ENCODE assay signal across 9 cellular contexts in the genomic region with DNA sequence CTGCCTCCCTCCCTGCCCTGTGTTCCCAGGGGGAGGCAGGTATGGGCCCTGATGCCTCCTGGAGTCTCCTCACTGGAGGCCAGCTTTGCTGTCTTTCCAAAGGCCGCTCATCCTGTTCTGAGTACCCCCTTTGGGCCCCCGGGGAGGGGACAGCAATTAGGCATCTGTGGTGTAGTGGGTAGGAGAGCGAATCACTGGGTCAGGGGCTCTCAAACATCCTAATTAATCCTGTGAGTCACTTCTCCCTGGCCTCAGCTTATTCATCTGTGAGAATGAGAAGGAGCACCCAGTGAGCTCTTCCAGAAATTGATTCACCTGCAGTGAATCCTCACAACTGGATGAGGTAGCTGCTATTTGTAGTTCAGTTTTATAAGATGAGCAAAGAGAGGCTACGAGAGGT. TPM values are rescaled to one million over a fixed set of nuclear protein-coding genes. Genes with fewer than 3 reads are reported as not detected.
DNase-seq lines count a peak whose midpoint lies in the region; ATAC-seq, FAIRE-seq and TF ChIP-seq lines count a peak whose summit lies in the region.
"Had no signal": no experiment of that assay in that cellular context is flagged by ENCODE, and none has a peak within 500 bp of the region (broad histone marks: within the 10 kb centered on the region; RNA-seq: fewer than 3 reads in every experiment).

No MANE protein-coding gene starts in this region.

- H3K9me3 Mint-ChIP-seq in activated CD8-positive, alpha-beta T cell treated with anti-CD3 and anti-CD28 coated beads for 36 hours: no peaks in the 10 kb centered on the region
- H3K9me3 Mint-ChIP-seq in activated CD8-positive, alpha-beta T cell treated with anti-CD3 and anti-CD28 coated beads, Interleukin-2, amount 10 ng/mL, durations not matched to agents 7 days and 5 days (ENCODE audit: insufficient read depth): no peaks in the 10 kb centered on the region

- intact Hi-C loops in activated CD8-positive, alpha-beta T cell treated with anti-CD3 and anti-CD28 coated beads for 36 hours (cut with micrococcal nuclease): no loop called here
- intact Hi-C loops in colonic mucosa (cut with DNase I): no loop called here

- ATAC-seq in activated CD8-positive, alpha-beta T cell treated with anti-CD3 and anti-CD28 coated beads for 36 hours: no peak
- no peak for ATAC-seq in activated CD8-positive, alpha-beta T cell treated with anti-CD3 and anti-CD28 coated beads, Interleukin-2, amount 10 ng/mL, durations not matched to agents 7 days and 5 days
- peak; percentile 38 for ATAC-seq in stimulated activated naive CD8-positive, alpha-beta T cell treated with anti-CD3 and anti-CD28 coated beads, Interleukin-15, Interleukin-2, amounts not matched to agents 100 U/mL and 50 U/mL, for 24 hours
- ATAC-seq in GM21576 (IDR thresholded peaks at IDR 0.05; ENCODE audit: unreplicated experiment): no peak

- POLR2A ChIA-PET in activated CD8-positive, alpha-beta T cell treated with anti-CD3 and anti-CD28 coated beads for 36 hours (lab: Charles Lee): interaction anchor here (0.6 to 5.2 kb wide), 7 partner anchors 9 to 200 kb away, joined by 3 to 38 read pairs (median 3); no protein-coding TSS in a partner anchor
- POLR2A ChIA-PET in activated CD8-positive, alpha-beta T cell treated with anti-CD3 and anti-CD28 coated beads, Interleukin-2, amount 10 ng/mL, durations not matched to agents 7 days and 5 days (lab: Charles Lee): interaction anchor here (1.1 to 2.3 kb wide), 3 partner anchors 14 to 177 kb away, joined by 3 to 14 read pairs (median 3); no protein-coding TSS in a partner anchor
- POLR2A ChIA-PET in H1 (lab: Charles Lee; ENCODE audit: partially characterized antibody): interaction anchor here (0.8 to 11.4 kb wide), 12 partner anchors 9 to 212 kb away, joined by 3 to 94 read pairs (median 4); a partner anchor contains a TSS

- H3K27ac ChIP-seq in H1 (ENCODE audit: low read depth, low read length) (no peak overlapping the region), colonic mucosa (no peak overlapping the region)
- H3K27ac ChIP-seq: right lobe of liver had no signal

- H2BK20ac ChIP-seq in H1 (ENCODE audit: low read length): 0 out of 2 replicates have a peak overlapping the region, but pooled peaks have one; percentile 0

- no peak overlapping the region for H2BK5ac ChIP-seq in H1 (ENCODE audit: low read depth, low read length)

- H4K20me1 ChIP-seq in H1 (replicated peaks in 1 of 2; ENCODE audit: control insufficient read depth in 1 of 2, insufficient read depth in 2 of 2, low read length in 2 of 2): peaks cover 35 to 50% of the 10 kb centered on the region in 2 experiments

- H3K36me3 ChIP-seq in H1 (ENCODE audit: control insufficient read depth in 2 of 4, insufficient read depth in 4 of 4, low read length in 3 of 4): peaks cover 0 to 4% (median 0%) of the 10 kb centered on the region in 4 experiments; a peak in 1 of 8 replicates
- no peaks in the 10 kb centered on the region for H3K36me3 ChIP-seq in colonic mucosa
- H3K36me3 ChIP-seq: right lobe of liver had no signal

- no peak overlapping the region for H2AFZ ChIP-seq in H1 (ENCODE audit: low read length)

- H3K79me2 ChIP-seq in H1 (ENCODE audit: control insufficient read depth in 1 of 2, insufficient read depth in 2 of 2, low read length in 2 of 2): peaks cover 0 to 82% of the 10 kb centered on the region in 2 experiments; a peak in 2 of 4 replicates

- TF ChIP-seq POLR2A in H1 (IDR thresholded peaks at IDR 0.05; ENCODE audit: control extremely low read depth in 1 of 2, low read depth in 2 of 2, low read length in 2 of 2): no peak

- H4K8ac ChIP-seq in H1 (ENCODE audit: extremely low read depth, insufficient read depth, low read length): no peak overlapping the region

- H3K4me1 ChIP-seq in H1 (replicated peaks in 1 of 4; ENCODE audit: control insufficient read depth in 3 of 4, insufficient read depth in 4 of 4, low read length in 3 of 4): peaks cover 11 to 39% (median 23%) of the 10 kb centered on the region in 4 experiments
- H3K4me1 ChIP-seq in colonic mucosa: peaks cover 10% of the 10 kb centered on the region

- peak overlapping the region in 1 of 2 experiments; percentile 11; a peak in 1 of 4 replicates for H3K4me2 ChIP-seq in H1 (ENCODE audit: insufficient read depth in 1 of 2, low read depth in 2 of 2, low read length in 2 of 2)

- no peak overlapping the region for H4K5ac ChIP-seq in H1 (ENCODE audit: insufficient read length, low read depth, low read length)

- H2BK120ac ChIP-seq in H1 (replicated peaks; ENCODE audit: low read depth, low read length): no peak overlapping the region

- FAIRE-seq in H1 (lab: Jason Lieb, UNC): no peak

- peaks cover 2% of the 10 kb centered on the region; the same call in 1 of the 2 replicates for H3K23me2 ChIP-seq in H1 (ENCODE audit: low read depth, low read length)

- no peak for TF ChIP-seq RAD21 in H1 (IDR thresholded peaks at IDR 0.05 in 1 of 2, conservative IDR thresholded peaks at IDR 0.05 in 1 of 2; ENCODE audit: low read depth in 2 of 2, low read length in 2 of 2)

- H3K4me3 Mint-ChIP-seq in activated CD8-positive, alpha-beta T cell treated with anti-CD3 and anti-CD28 coated beads for 36 hours: peak overlapping the region; percentile 64
- no peak overlapping the region for H3K4me3 Mint-ChIP-seq in activated CD8-positive, alpha-beta T cell treated with anti-CD3 and anti-CD28 coated beads, Interleukin-2, amount 10 ng/mL, durations not matched to agents 7 days and 5 days

- no peak for TF ChIP-seq CTCF in activated CD8-positive, alpha-beta T cell treated with anti-CD3 and anti-CD28 coated beads for 36 hours (IDR thresholded peaks at IDR 0.05)
- no peak for TF ChIP-seq CTCF in H1 (IDR thresholded peaks at IDR 0.05; ENCODE audit: control extremely low read depth in 1 of 3, insufficient read depth in 1 of 3, low read depth in 1 of 3, low read length in 3 of 3)
- TF ChIP-seq CTCF in colonic mucosa (IDR thresholded peaks at IDR 0.05): no peak

- CTCF ChIA-PET in activated CD8-positive, alpha-beta T cell treated with anti-CD3 and anti-CD28 coated beads for 36 hours (lab: Charles Lee): interaction anchor here (0.8 to 3.4 kb wide), 10 partner anchors 11 to 177 kb away, joined by 3 to 18 read pairs (median 5); no protein-coding TSS in a partner anchor
- CTCF ChIA-PET in activated CD8-positive, alpha-beta T cell treated with anti-CD3 and anti-CD28 coated beads, Interleukin-2, amount 10 ng/mL, durations not matched to agents 7 days and 5 days (lab: Charles Lee): interaction anchor here (0.9 to 4.2 kb wide), 5 partner anchors 14 to 176 kb away, joined by 3 to 18 read pairs (median 3); no protein-coding TSS in a partner anchor
- CTCF ChIA-PET in H1 (lab: Charles Lee; ENCODE audit: partially characterized antibody): interaction anchor here (0.8 to 1.4 kb wide), 8 partner anchors 21 to 125 kb away, joined by 3 to 6 read pairs (median 4); no protein-coding TSS in a partner anchor

- peak overlapping the region; percentile 75 for H3K27ac Mint-ChIP-seq in activated CD8-positive, alpha-beta T cell treated with anti-CD3 and anti-CD28 coated beads for 36 hours
- H3K27ac Mint-ChIP-seq in activated CD8-positive, alpha-beta T cell treated with anti-CD3 and anti-CD28 coated beads, Interleukin-2, amount 10 ng/mL, durations not matched to agents 7 days and 5 days: no peak overlapping the region

- H3K4me3 ChIP-seq in H1 (ENCODE audit: extremely low read depth in 1 of 4, insufficient read depth in 2 of 4, low read depth in 3 of 4, low read length in 4 of 4): no peak overlapping the region
- no peak overlapping the region for H3K4me3 ChIP-seq in colonic mucosa
- H3K4me3 ChIP-seq: right lobe of liver had no signal

- no peak overlapping the region for H3K4ac ChIP-seq in H1 (replicated peaks; ENCODE audit: insufficient read length, low read depth, low read length)

- H3K27me3 ChIP-seq in H1 (replicated peaks in 1 of 4; ENCODE audit: control insufficient read depth in 3 of 4, extremely low read depth in 1 of 4, insufficient read depth in 3 of 4, low read length in 3 of 4): no peaks in the 10 kb centered on the region
- H3K27me3 ChIP-seq in colonic mucosa: no peaks in the 10 kb centered on the region
- H3K27me3 ChIP-seq: right lobe of liver had no signal

- DNase-seq in activated CD8-positive, alpha-beta T cell treated with anti-CD3 and anti-CD28 coated beads for 36 hours: peak; percentile 39
- DNase-seq in activated CD8-positive, alpha-beta T cell treated with anti-CD3 and anti-CD28 coated beads, Interleukin-2, amount 10 ng/mL, durations not matched to agents 7 days and 5 days: no peak
- DNase-seq in RPMI7951 (ENCODE audit: low read depth) (peak; percentile 24), H1 (ENCODE audit: low read depth in 1 of 2, low spot score in 2 of 2) (no peak), colonic mucosa (no peak), NCI-H187 (lab: John Stamatoyannopoulos, UW) (no peak)
- peak; percentile 39 for DNase-seq in stimulated activated naive CD8-positive, alpha-beta T cell treated with anti-CD3 and anti-CD28 coated beads, Interleukin-15, Interleukin-2, amounts not matched to agents 100 U/mL and 50 U/mL, for 24 hours
- DNase-seq: right lobe of liver had no signal

- 83% methylated on average over 4 of the region's 4 CpGs; no CpG with 5 or more reads in 1 of the 2 experiments for WGBS in H1 (ENCODE audit: extremely low coverage in 1 of 2, insufficient coverage in 1 of 2, insufficient read length in 1 of 2, insufficient replicate concordance in 2 of 2, low coverage in 1 of 2, low lambda C conversion rate in 2 of 2, missing lambda C conversion rate in 1 of 2), 2 experiments

- H2BK12ac ChIP-seq in H1 (ENCODE audit: low read depth, low read length): no peak overlapping the region

- no peak overlapping the region for H3K9ac ChIP-seq in H1 (replicated peaks in 1 of 4; ENCODE audit: extremely low read depth in 1 of 4, low read depth in 3 of 4, low read length in 3 of 4)
- H3K9ac ChIP-seq in colonic mucosa (ENCODE audit: low read depth in 2 of 2, low read length in 2 of 2): no peak overlapping the region

- TF ChIP-seq EP300 in H1 (IDR thresholded peaks at IDR 0.05; ENCODE audit: borderline replicate concordance in 1 of 2, low read depth in 2 of 2, low read length in 2 of 2): no peak

- peaks cover 26% of the 10 kb centered on the region for H3K79me1 ChIP-seq in H1 (ENCODE audit: low read depth, low read length)

- H3K4me1 Mint-ChIP-seq in activated CD8-positive, alpha-beta T cell treated with anti-CD3 and anti-CD28 coated beads for 36 hours (ENCODE audit: low read depth): peaks cover 86% of the 10 kb centered on the region
- H3K4me1 Mint-ChIP-seq in activated CD8-positive, alpha-beta T cell treated with anti-CD3 and anti-CD28 coated beads, Interleukin-2, amount 10 ng/mL, durations not matched to agents 7 days and 5 days (ENCODE audit: low read depth): peaks cover 47% of the 10 kb centered on the region

- H3K9me3 ChIP-seq in H1 (ENCODE audit: insufficient read depth in 2 of 2, low read depth in 1 of 2, low read length in 1 of 2) (no peaks in the 10 kb centered on the region), colonic mucosa (no peaks in the 10 kb centered on the region)
- H3K9me3 ChIP-seq: right lobe of liver had no signal

- H2BK15ac ChIP-seq in H1 (ENCODE audit: low read length): no peak overlapping the region

- no peak overlapping the region for H2AK5ac ChIP-seq in H1 (ENCODE audit: low read depth, low read length)

- no peak overlapping the region for H3K18ac ChIP-seq in H1 (ENCODE audit: extremely low read depth, low read length)

- no peak overlapping the region for H3K56ac ChIP-seq in H1 (replicated peaks; ENCODE audit: insufficient read length, low read depth, low read length)

- no peak overlapping the region for H3K23ac ChIP-seq in H1 (ENCODE audit: insufficient read length)

- H3K36me3 Mint-ChIP-seq in activated CD8-positive, alpha-beta T cell treated with anti-CD3 and anti-CD28 coated beads for 36 hours (ENCODE audit: low read depth): peaks cover 7% of the 10 kb centered on the region
- no peaks in the 10 kb centered on the region for H3K36me3 Mint-ChIP-seq in activated CD8-positive, alpha-beta T cell treated with anti-CD3 and anti-CD28 coated beads, Interleukin-2, amount 10 ng/mL, durations not matched to agents 7 days and 5 days (ENCODE audit: low read depth)

- H3K14ac ChIP-seq in H1 (ENCODE audit: insufficient read length): no peak overlapping the region

- H4K91ac ChIP-seq in H1 (replicated peaks; ENCODE audit: insufficient read length, low read length): no peak overlapping the region

- no peaks in the 10 kb centered on the region for H3K27me3 Mint-ChIP-seq in activated CD8-positive, alpha-beta T cell treated with anti-CD3 and anti-CD28 coated beads for 36 hours
- no peaks in the 10 kb centered on the region for H3K27me3 Mint-ChIP-seq in activated CD8-positive, alpha-beta T cell treated with anti-CD3 and anti-CD28 coated beads, Interleukin-2, amount 10 ng/mL, durations not matched to agents 7 days and 5 days (ENCODE audit: low read depth)

RNA-seq across cellular contexts. Expression of a gene that starts 16.4 kb away (rescaled TPM):
- total RNA-seq in activated CD8-positive, alpha-beta T cell treated with anti-CD3 and anti-CD28 coated beads for 36 hours: 10 to 100 TPM; 15.5 to 16.4 TPM
- 10 to 100 TPM; 20.4 to 20.9 TPM for total RNA-seq in activated CD8-positive, alpha-beta T cell treated with anti-CD3 and anti-CD28 coated beads, Interleukin-2, amount 10 ng/mL, durations not matched to agents 7 days and 5 days
- total RNA-seq in RPMI7951 (2014; rRNA removed; shearing (Covaris generic)): 3.4 and 3.6 TPM in 2 replicates
- 20.2 and 21.1 TPM in 2 replicates for total RNA-seq in H1 (2021; fragmentation: NEBNext Ultra II Directional; extraction: Animal tissue kit (Norgen Biotek cat#: 25700))
- polyA plus RNA-seq in H1 (2011; rRNA removed): 4.5 and 5.5 TPM in 2 replicates
- 4.9 TPM for polyA plus RNA-seq in H1 (2011; cell fraction: cytosol; rRNA removed)
- polyA plus RNA-seq in H1 (2011; cell fraction: nucleus; rRNA removed): 10.6 TPM
- 6.4 to 8.3 TPM (median 8.0 TPM) in 4 replicates for polyA plus RNA-seq in H1 (2012, experiment 1 of 2)
- polyA plus RNA-seq in H1 (2012, experiment 2 of 2): 2.0 TPM
- polyA plus RNA-seq in H1 (2013, experiment 1 of 2): 5.6 TPM
- 5.7 TPM for polyA plus RNA-seq in H1 (2013, experiment 2 of 2)
- polyA minus RNA-seq in H1 (2011; rRNA and poly(A)+ RNA removed): 9.2 and 10.5 TPM in 2 replicates
- 13.8 TPM for polyA minus RNA-seq in H1 (2011; cell fraction: cytosol; rRNA and poly(A)+ RNA removed)
- polyA minus RNA-seq in H1 (2011; cell fraction: nucleus; rRNA and poly(A)+ RNA removed): 15.6 TPM
- total RNA-seq in colonic mucosa: 10 to 100 TPM; 17.8 to 22.9 TPM

Comparison
In these comparisons a context has a peak if more than half of its experiments do, and no peak if none do; other contexts are left out.
1. DNase-seq: peak in activated CD8-positive, alpha-beta T cell treated with anti-CD3 and anti-CD28 coated beads for 36 hours (single experiment), RPMI7951 (single experiment) and stimulated activated naive CD8-positive, alpha-beta T cell treated with anti-CD3 and anti-CD28 coated beads, Interleukin-15, Interleukin-2, amounts not matched to agents 100 U/mL and 50 U/mL, for 24 hours (single experiment); none in activated CD8-positive, alpha-beta T cell treated with anti-CD3 and anti-CD28 coated beads, Interleukin-2, amount 10 ng/mL, durations not matched to agents 7 days and 5 days (single experiment), H1 (0 of 2), colonic mucosa (single experiment) and NCI-H187 (0 of 2).